ENCODE assay signal across 9 cellular contexts in the genomic region with DNA sequence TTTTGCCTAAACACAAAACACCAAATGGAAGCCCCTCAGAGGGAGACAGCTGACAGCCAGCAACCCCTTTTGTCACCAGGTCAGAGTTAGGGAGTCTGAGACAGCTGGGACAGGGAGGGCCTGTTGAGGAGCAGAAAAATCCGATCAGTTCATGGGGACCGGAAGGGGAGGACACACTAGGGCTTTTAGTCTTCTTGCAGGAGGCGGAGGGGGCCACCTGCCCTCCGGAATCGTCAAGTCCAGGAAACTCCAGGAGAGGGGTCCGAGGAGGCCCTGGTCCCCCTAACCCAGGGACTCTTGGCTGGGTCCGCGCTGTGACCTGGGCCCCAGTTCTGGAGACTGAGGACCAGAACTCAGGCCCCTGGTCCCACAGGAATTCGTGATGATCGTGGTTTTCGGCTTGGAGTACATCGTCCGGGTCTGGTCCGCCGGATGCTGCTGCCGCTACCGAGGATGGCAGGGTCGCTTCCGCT. TPM values are rescaled to one million over a fixed set of nuclear protein-coding genes. Genes with fewer than 3 reads are reported as not detected.
DNase-seq lines count a peak whose midpoint lies in the region; ATAC-seq, FAIRE-seq and TF ChIP-seq lines count a peak whose summit lies in the region.
"Had no signal": no experiment of that assay in that cellular context is flagged by ENCODE, and none has a peak within 500 bp of the region (broad histone marks: within the 10 kb centered on the region; RNA-seq: fewer than 3 reads in every experiment).

No MANE protein-coding gene starts in this region.

- no peak for FAIRE-seq in RCC 7860 (lab: Jason Lieb, UNC)

- TF ChIP-seq EP300 in upper lobe of left lung (IDR thresholded peaks at IDR 0.05): no peak

- no peaks in the 10 kb centered on the region for H3K36me3 ChIP-seq in upper lobe of left lung

- no peak for TF ChIP-seq CTCF in upper lobe of left lung (IDR thresholded peaks at IDR 0.05)

- no peaks in the 10 kb centered on the region for H3K9me3 ChIP-seq in upper lobe of left lung

- H3K27ac ChIP-seq in upper lobe of left lung: no peak overlapping the region

- ATAC-seq in activated CD8-positive, alpha-beta T cell treated with anti-CD3 and anti-CD28 coated beads, Interleukin-2, amount 10 ng/mL, durations not matched to agents 7 days and 5 days: no peak
- ATAC-seq in memory B cell (ENCODE audit: low read depth) (peak; percentile 43), upper lobe of left lung (ENCODE audit: low FRiP score in 2 of 2) (peak in 1 of 2 donors; percentile 4), GM21737 (IDR thresholded peaks at IDR 0.05; ENCODE audit: unreplicated experiment) (no peak), HG03457 (IDR thresholded peaks at IDR 0.05; ENCODE audit: unreplicated experiment) (no peak)

- WGBS in upper lobe of left lung, 2 donors: 37 to 54% methylated on average over 5 to 19 of the region's 19 CpGs

- H3K4me3 ChIP-seq in upper lobe of left lung: peak overlapping the region in 3 of 4 donors; percentile 38 to 49 (median 47)

- peaks cover 10 to 16% (median 12%) of the 10 kb centered on the region in 4 donors for H3K4me1 ChIP-seq in upper lobe of left lung

- H3K4me1 Mint-ChIP-seq in activated naive CD4-positive, alpha-beta T cell treated with anti-CD3 and anti-CD28 coated beads, Interleukin-2, amount 10 ng/mL, durations not matched to agents 7 days and 5 days: peaks cover 22% of the 10 kb centered on the region
- peaks cover 20% of the 10 kb centered on the region for H3K4me1 Mint-ChIP-seq in activated CD8-positive, alpha-beta T cell treated with anti-CD3 and anti-CD28 coated beads, Interleukin-2, amount 10 ng/mL, durations not matched to agents 7 days and 5 days (ENCODE audit: low read depth)
- peaks cover 9% of the 10 kb centered on the region for H3K4me1 Mint-ChIP-seq in memory B cell

- H3K4me3 Mint-ChIP-seq in activated naive CD4-positive, alpha-beta T cell treated with anti-CD3 and anti-CD28 coated beads, Interleukin-2, amount 10 ng/mL, durations not matched to agents 7 days and 5 days: peak overlapping the region; percentile 72
- peak overlapping the region; percentile 69 for H3K4me3 Mint-ChIP-seq in activated CD8-positive, alpha-beta T cell treated with anti-CD3 and anti-CD28 coated beads, Interleukin-2, amount 10 ng/mL, durations not matched to agents 7 days and 5 days
- peak overlapping the region; percentile 89 for H3K4me3 Mint-ChIP-seq in memory B cell

- no peak for DNase-seq in activated naive CD4-positive, alpha-beta T cell treated with anti-CD3 and anti-CD28 coated beads, Interleukin-2, amount 10 ng/mL, durations not matched to agents 7 days and 5 days
- no peak for DNase-seq in activated naive CD4-positive, alpha-beta T cell (lab: John Stamatoyannopoulos, UW)
- no peak for DNase-seq in activated CD8-positive, alpha-beta T cell treated with anti-CD3 and anti-CD28 coated beads, Interleukin-2, amount 10 ng/mL, durations not matched to agents 7 days and 5 days
- DNase-seq in memory B cell (ENCODE audit: low spot score in 2 of 2): no peak
- DNase-seq in upper lobe of left lung: no peak
- no peak for DNase-seq in RCC 7860 (ENCODE audit: low spot score)
- DNase-seq: C1 segment of cervical spinal cord had no signal

- H3K9me3 Mint-ChIP-seq in activated naive CD4-positive, alpha-beta T cell treated with anti-CD3 and anti-CD28 coated beads, Interleukin-2, amount 10 ng/mL, durations not matched to agents 7 days and 5 days: no peaks in the 10 kb centered on the region
- no peaks in the 10 kb centered on the region for H3K9me3 Mint-ChIP-seq in activated CD8-positive, alpha-beta T cell treated with anti-CD3 and anti-CD28 coated beads, Interleukin-2, amount 10 ng/mL, durations not matched to agents 7 days and 5 days (ENCODE audit: insufficient read depth)
- no peaks in the 10 kb centered on the region for H3K9me3 Mint-ChIP-seq in memory B cell

- CTCF ChIA-PET in activated naive CD4-positive, alpha-beta T cell treated with anti-CD3 and anti-CD28 coated beads, Interleukin-2, amount 10 ng/mL, durations not matched to agents 7 days and 5 days (lab: Charles Lee): no interaction called here
- CTCF ChIA-PET in activated CD8-positive, alpha-beta T cell treated with anti-CD3 and anti-CD28 coated beads, Interleukin-2, amount 10 ng/mL, durations not matched to agents 7 days and 5 days (lab: Charles Lee): interaction anchor here (1.3 kb wide), 2 partner anchors 9 to 43 kb away, joined by 3 to 5 read pairs; no protein-coding TSS in a partner anchor

- H3K36me3 Mint-ChIP-seq in activated naive CD4-positive, alpha-beta T cell treated with anti-CD3 and anti-CD28 coated beads, Interleukin-2, amount 10 ng/mL, durations not matched to agents 7 days and 5 days: no peaks in the 10 kb centered on the region
- no peaks in the 10 kb centered on the region for H3K36me3 Mint-ChIP-seq in activated CD8-positive, alpha-beta T cell treated with anti-CD3 and anti-CD28 coated beads, Interleukin-2, amount 10 ng/mL, durations not matched to agents 7 days and 5 days (ENCODE audit: low read depth)
- no peaks in the 10 kb centered on the region for H3K36me3 Mint-ChIP-seq in memory B cell

- peak overlapping the region; percentile 83 for H3K27ac Mint-ChIP-seq in activated naive CD4-positive, alpha-beta T cell treated with anti-CD3 and anti-CD28 coated beads, Interleukin-2, amount 10 ng/mL, durations not matched to agents 7 days and 5 days
- H3K27ac Mint-ChIP-seq in activated CD8-positive, alpha-beta T cell treated with anti-CD3 and anti-CD28 coated beads, Interleukin-2, amount 10 ng/mL, durations not matched to agents 7 days and 5 days: peak overlapping the region; percentile 83
- no peak overlapping the region for H3K27ac Mint-ChIP-seq in memory B cell

- POLR2A ChIA-PET in activated CD8-positive, alpha-beta T cell treated with anti-CD3 and anti-CD28 coated beads, Interleukin-2, amount 10 ng/mL, durations not matched to agents 7 days and 5 days (lab: Charles Lee): no interaction called here

- H3K27me3 Mint-ChIP-seq in activated naive CD4-positive, alpha-beta T cell treated with anti-CD3 and anti-CD28 coated beads, Interleukin-2, amount 10 ng/mL, durations not matched to agents 7 days and 5 days: peaks cover 59% of the 10 kb centered on the region
- peaks cover 11% of the 10 kb centered on the region for H3K27me3 Mint-ChIP-seq in activated CD8-positive, alpha-beta T cell treated with anti-CD3 and anti-CD28 coated beads, Interleukin-2, amount 10 ng/mL, durations not matched to agents 7 days and 5 days (ENCODE audit: low read depth)
- H3K27me3 Mint-ChIP-seq in memory B cell: no peaks in the 10 kb centered on the region

- peaks cover 0 to 9% (median 0%) of the 10 kb centered on the region in 4 donors for H3K27me3 ChIP-seq in upper lobe of left lung

- TF ChIP-seq POLR2A in upper lobe of left lung (IDR thresholded peaks at IDR 0.05): no peak

RNA-seq across cellular contexts. Expression of gene KCNQ4, which starts 34.2 kb away (rescaled TPM):
- under 1 TPM; 0.73 to 0.87 TPM for total RNA-seq in activated CD8-positive, alpha-beta T cell treated with anti-CD3 and anti-CD28 coated beads, Interleukin-2, amount 10 ng/mL, durations not matched to agents 7 days and 5 days
- under 1 TPM in 5 of 6 donors, not detected in 1; 0.44 to 0.89 (median 0.60) TPM for total RNA-seq in upper lobe of left lung

RNA-seq across cellular contexts. Expression of gene CITED4, which starts 44.3 kb away (rescaled TPM):
- total RNA-seq in activated CD8-positive, alpha-beta T cell treated with anti-CD3 and anti-CD28 coated beads, Interleukin-2, amount 10 ng/mL, durations not matched to agents 7 days and 5 days: 1 to 10 TPM; 9.1 to 10.0 TPM
- 10 to 100 TPM in 5 of 6 donors, 1 to 10 TPM in 1; 8.4 to 36.5 (median 19.8) TPM for total RNA-seq in upper lobe of left lung
